Comparison of ENCODE assay signal across 17 cellular contexts in the genomic region with DNA sequence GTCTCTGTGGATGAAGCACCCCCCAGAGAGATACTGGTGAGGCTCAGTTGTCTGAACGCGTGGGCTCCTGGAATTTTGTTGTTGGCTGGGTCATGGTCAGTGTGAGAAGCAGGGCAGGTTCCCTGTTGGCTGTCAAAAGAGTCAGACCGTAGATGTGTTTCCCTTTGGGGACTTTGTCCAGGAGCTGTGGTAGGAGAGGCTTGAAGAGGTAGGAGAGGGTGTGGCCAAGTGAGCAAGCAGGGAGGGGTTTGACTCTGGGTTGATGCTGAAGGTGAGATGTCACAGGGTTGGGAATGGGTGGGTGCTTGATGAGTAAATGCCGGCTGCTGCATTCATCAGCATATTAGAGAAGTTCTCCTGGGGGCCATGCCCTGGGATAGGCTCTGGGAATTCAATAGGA.
"Had no signal": no experiment of that assay in that cellular context is flagged by ENCODE, and none has a peak within 500 bp of the region (broad histone marks: within the 10 kb centered on the region; RNA-seq: fewer than 3 reads in every experiment).

No MANE protein-coding gene starts in this region.

- H3K4me1 Mint-ChIP-seq: immature natural killer cell, nephron progenitor cell had no signal

- H3K4me3 Mint-ChIP-seq: immature natural killer cell, nephron progenitor cell had no signal

- H3K27ac ChIP-seq: epithelial cell of prostate, esophagus squamous epithelium, foreskin keratinocyte, psoas muscle had no signal

- H3K36me3 Mint-ChIP-seq: immature natural killer cell, naive B cell had no signal

- H3K4me1 ChIP-seq: esophagus squamous epithelium, foreskin keratinocyte, psoas muscle had no signal

- H3K36me3 ChIP-seq: esophagus squamous epithelium had no signal

- DNase-seq: effector memory CD4-positive, alpha-beta T cell; esophagus squamous epithelium; foreskin keratinocyte; immature natural killer cell; kidney; left cardiac atrium; left ventricle myocardium superior; mesenchymal stem cell; naive B cell; nephron progenitor cell; psoas muscle; retina; stimulated activated CD4-positive, alpha-beta T cell treated with anti-CD3 and anti-CD28 coated beads, Interleukin-2, amount 100 ng/mL, for 48 hours; stimulated activated naive CD4-positive, alpha-beta T cell treated with Interleukin-2 at 50 U/mL for 16 hours; trophoblast cell had no signal

- H3K9me3 Mint-ChIP-seq: immature natural killer cell had no signal

- H3K27ac Mint-ChIP-seq: immature natural killer cell, naive B cell, nephron progenitor cell had no signal

- H3K27me3 ChIP-seq: foreskin keratinocyte had no signal

- H3K9me3 ChIP-seq: esophagus squamous epithelium, psoas muscle had no signal

- H3K4me3 ChIP-seq: esophagus squamous epithelium, lung, psoas muscle had no signal
